9 cellular contexts compared by ENCODE assay signal in the genomic region with DNA sequence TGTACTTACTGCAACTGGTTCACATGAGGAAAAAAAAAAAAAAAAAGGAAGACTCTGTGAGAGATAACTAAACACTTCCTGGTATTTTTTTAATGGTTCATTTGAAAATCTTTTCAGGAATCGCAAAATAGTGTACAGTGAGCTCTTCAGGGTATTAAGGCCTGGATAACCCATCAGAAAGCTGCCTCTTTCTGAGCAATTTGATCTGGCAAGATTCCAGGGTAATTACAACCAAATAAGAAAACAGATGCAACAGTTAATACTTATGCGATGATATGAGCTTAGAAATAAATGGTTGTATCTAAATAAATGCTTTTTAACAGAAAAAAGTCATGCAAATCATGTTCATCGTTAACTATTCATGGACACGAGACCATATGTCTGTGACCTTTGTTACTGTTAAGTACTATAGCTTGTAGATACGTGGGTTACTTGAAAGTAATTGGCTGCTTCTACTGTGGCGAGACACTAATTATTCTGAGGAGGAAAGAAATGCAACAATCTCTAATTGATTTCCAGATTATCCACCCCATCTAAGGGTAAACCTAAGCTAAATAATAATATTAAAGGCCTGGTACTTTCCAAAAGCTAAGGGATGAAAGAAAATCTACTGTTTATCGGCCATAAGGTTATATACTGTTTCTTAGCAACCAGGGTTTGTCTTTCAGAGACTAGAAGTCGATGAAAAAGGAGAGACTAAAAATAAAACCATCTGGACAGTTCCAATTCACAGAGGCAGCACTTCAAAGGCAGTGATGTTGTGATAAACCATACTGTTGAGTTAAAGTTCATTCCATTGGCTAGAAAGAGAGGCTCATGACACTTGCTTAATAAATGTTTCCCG. TPM values are rescaled to one million over a fixed set of nuclear protein-coding genes. Genes with fewer than 3 reads are reported as not detected.
DNase-seq lines count a peak whose midpoint lies in the region; FAIRE-seq and TF ChIP-seq lines count a peak whose summit lies in the region.
"Had no signal": no experiment of that assay in that cellular context is flagged by ENCODE, and none has a peak within 500 bp of the region (broad histone marks: within the 10 kb centered on the region; RNA-seq: fewer than 3 reads in every experiment).

No MANE protein-coding gene starts in this region.

- DNase-seq in activated naive CD4-positive, alpha-beta T cell treated with anti-CD3 and anti-CD28 coated beads, Interleukin-2, amount 50 U/mL, for 16 hours: no peak
- no peak for DNase-seq in T-helper 2 cell treated with Interferon-gamma antibody and Interleukin-4, amounts not matched to agents 5 μg/mL and 100 μg/mL, for 36 hours (ENCODE audit: low spot score)
- peak; percentile 55 for DNase-seq in hepatic stellate cell (ENCODE audit: low spot score)
- no peak for DNase-seq in Ammon's horn (ENCODE audit: low spot score)
- DNase-seq in H54 (ENCODE audit: insufficient read length, low spot score): no peak
- no peak for DNase-seq in GF-D8 (lab: John Stamatoyannopoulos, UW)
- DNase-seq: DMS53 had no signal

- H3K27ac Mint-ChIP-seq in activated naive CD4-positive, alpha-beta T cell treated with anti-CD3 and anti-CD28 coated beads, Interleukin-2, amount 50 U/mL, for 24 hours: peak overlapping the region; percentile 99
- peak overlapping the region; percentile 97 for H3K27ac Mint-ChIP-seq in T-helper 2 cell treated with Interferon-gamma antibody and Interleukin-4, amounts not matched to agents 5 μg/mL and 100 μg/mL, for 36 hours

- H3K4me1 Mint-ChIP-seq in activated naive CD4-positive, alpha-beta T cell treated with anti-CD3 and anti-CD28 coated beads, Interleukin-2, amount 50 U/mL, for 24 hours: peaks cover 61% of the 10 kb centered on the region
- peaks cover 47% of the 10 kb centered on the region for H3K4me1 Mint-ChIP-seq in T-helper 2 cell treated with Interferon-gamma antibody and Interleukin-4, amounts not matched to agents 5 μg/mL and 100 μg/mL, for 36 hours (ENCODE audit: low read depth)

- H3K9me3 Mint-ChIP-seq in activated naive CD4-positive, alpha-beta T cell treated with anti-CD3 and anti-CD28 coated beads, Interleukin-2, amount 50 U/mL, for 24 hours: no peaks in the 10 kb centered on the region
- H3K9me3 Mint-ChIP-seq in T-helper 2 cell treated with Interferon-gamma antibody and Interleukin-4, amounts not matched to agents 5 μg/mL and 100 μg/mL, for 36 hours: no peaks in the 10 kb centered on the region

- no peaks in the 10 kb centered on the region for H3K9me3 ChIP-seq in thymus (ENCODE audit: control insufficient read depth)

- H3K4me3 ChIP-seq in thymus (ENCODE audit: low read length): peak overlapping the region; percentile 19

- peak overlapping the region; percentile 43 for H3K27ac ChIP-seq in thymus (ENCODE audit: low read depth)

- H3K27me3 Mint-ChIP-seq in activated naive CD4-positive, alpha-beta T cell treated with anti-CD3 and anti-CD28 coated beads, Interleukin-2, amount 50 U/mL, for 24 hours: no peaks in the 10 kb centered on the region
- no peaks in the 10 kb centered on the region for H3K27me3 Mint-ChIP-seq in T-helper 2 cell treated with Interferon-gamma antibody and Interleukin-4, amounts not matched to agents 5 μg/mL and 100 μg/mL, for 36 hours (ENCODE audit: low read depth)

- 55% methylated on average over 9 of the region's 9 CpGs for WGBS in thymus

- no peak for FAIRE-seq in H54 (lab: Jason Lieb, UNC)

- peaks cover 2% of the 10 kb centered on the region for H3K36me3 Mint-ChIP-seq in activated naive CD4-positive, alpha-beta T cell treated with anti-CD3 and anti-CD28 coated beads, Interleukin-2, amount 50 U/mL, for 24 hours
- peaks cover 31% of the 10 kb centered on the region for H3K36me3 Mint-ChIP-seq in T-helper 2 cell treated with Interferon-gamma antibody and Interleukin-4, amounts not matched to agents 5 μg/mL and 100 μg/mL, for 36 hours (ENCODE audit: low read depth)

- H3K4me1 ChIP-seq in thymus (ENCODE audit: control insufficient read depth, insufficient read depth, low read length): peaks cover 18% of the 10 kb centered on the region

- TF ChIP-seq POLR2A in H54 (IDR thresholded peaks at IDR 0.05; ENCODE audit: low read depth, low read length): no peak

- peaks cover 3% of the 10 kb centered on the region for H3K36me3 ChIP-seq in thymus (ENCODE audit: control insufficient read depth, insufficient read depth)

- H3K4me3 Mint-ChIP-seq in activated naive CD4-positive, alpha-beta T cell treated with anti-CD3 and anti-CD28 coated beads, Interleukin-2, amount 50 U/mL, for 24 hours: peak overlapping the region; percentile 93
- peak overlapping the region; percentile 96 for H3K4me3 Mint-ChIP-seq in T-helper 2 cell treated with Interferon-gamma antibody and Interleukin-4, amounts not matched to agents 5 μg/mL and 100 μg/mL, for 36 hours

- no peaks in the 10 kb centered on the region for H3K27me3 ChIP-seq in thymus (ENCODE audit: control insufficient read depth, insufficient read depth)

RNA-seq across cellular contexts. Expression of gene EPSTI1, which starts 1.7 kb away (rescaled TPM):
- 27.2 TPM for polyA plus RNA-seq in thymus

RNA-seq across cellular contexts. Expression of gene DNAJC15, which starts 33.0 kb away (rescaled TPM):
- 20.6 TPM for polyA plus RNA-seq in thymus
